In the genomic region with DNA sequence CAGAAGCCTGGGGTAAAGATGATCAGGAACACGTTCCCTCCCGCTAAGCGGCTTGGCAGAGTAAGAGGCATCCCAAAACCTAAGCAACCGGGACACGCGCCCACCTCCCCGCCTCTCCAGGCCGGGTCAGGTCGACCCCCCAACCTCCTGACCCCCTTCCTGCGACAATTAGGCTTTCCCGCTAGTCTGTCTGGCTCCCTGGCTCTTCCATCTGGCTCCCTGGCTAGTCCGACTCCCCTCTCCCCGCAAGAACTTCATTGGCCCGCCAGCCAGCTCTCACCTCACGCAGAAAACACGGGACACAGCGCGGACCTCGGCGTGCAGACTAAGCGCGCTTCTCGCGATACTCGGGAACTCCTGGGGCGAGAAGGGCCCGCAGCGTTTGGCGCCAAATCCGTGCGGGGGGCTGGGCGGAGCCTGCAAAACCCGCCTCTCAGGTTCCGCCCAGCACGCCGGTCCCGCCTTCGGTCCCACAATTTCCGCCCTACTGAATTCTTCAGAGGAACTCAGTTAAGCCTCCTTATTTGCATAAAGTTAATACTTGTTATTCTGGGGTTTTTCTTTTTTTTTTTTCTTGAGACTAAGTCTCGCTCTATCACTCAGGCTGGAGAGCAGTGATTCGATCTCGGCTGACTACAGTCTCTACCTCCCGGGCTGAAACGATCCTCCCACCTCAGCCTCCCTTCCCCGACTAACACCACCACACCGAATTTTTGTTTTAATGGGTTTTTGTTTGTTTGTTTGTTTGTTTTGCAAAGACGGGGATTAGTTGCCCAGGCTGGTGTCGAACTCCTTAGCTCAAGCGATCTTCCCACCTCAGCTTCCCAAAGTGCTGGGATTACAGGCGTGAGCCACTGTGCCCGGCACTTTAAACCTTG, we compare ENCODE assay signal across 8 cellular contexts. TPM values are rescaled to one million over a fixed set of nuclear protein-coding genes. Genes with fewer than 3 reads are reported as not detected.
DNase-seq lines count a peak whose midpoint lies in the region; ATAC-seq and TF ChIP-seq lines count a peak whose summit lies in the region.

A gene with protein sequence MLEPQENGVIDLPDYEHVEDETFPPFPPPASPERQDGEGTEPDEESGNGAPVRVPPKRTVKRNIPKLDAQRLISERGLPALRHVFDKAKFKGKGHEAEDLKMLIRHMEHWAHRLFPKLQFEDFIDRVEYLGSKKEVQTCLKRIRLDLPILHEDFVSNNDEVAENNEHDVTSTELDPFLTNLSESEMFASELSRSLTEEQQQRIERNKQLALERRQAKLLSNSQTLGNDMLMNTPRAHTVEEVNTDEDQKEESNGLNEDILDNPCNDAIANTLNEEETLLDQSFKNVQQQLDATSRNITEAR (minus strand): TSS at position 327 of the 878 bp plus-strand sequence. CDS start 3,738 bp downstream, outside the sequence.

- H3K36me3 ChIP-seq in heart right ventricle (peaks cover 0 to 15% (median 0%) of the 10 kb centered on the region in 9 donors), upper lobe of left lung (peaks cover 0 to 9% (median 3%) of the 10 kb centered on the region in 4 donors)

- H3K9me3 ChIP-seq in heart right ventricle (no peaks in the 10 kb centered on the region), upper lobe of left lung (no peaks in the 10 kb centered on the region)

- no peak for TF ChIP-seq CTCF in heart right ventricle (IDR thresholded peaks at IDR 0.05)
- no peak for TF ChIP-seq CTCF in upper lobe of left lung (IDR thresholded peaks at IDR 0.05)

- WGBS in heart right ventricle, 2 donors, result 7% methylated on average over 51 of the region's 51 CpGs
- WGBS in upper lobe of left lung, 2 donors, result 10 to 12% methylated on average over 35 to 51 of the region's 51 CpGs

- H3K27ac ChIP-seq in heart right ventricle, result peak within 1 kb of the TSS in 9 of 10 donors; percentile 30 to 87 (median 61)
- peak within 1 kb of the TSS; percentile 55 to 82 (median 75) for H3K27ac ChIP-seq in upper lobe of left lung

- ATAC-seq in HG02884 (IDR thresholded peaks at IDR 0.05; ENCODE audit: unreplicated experiment), result peak; percentile 83
- peak; percentile 98 to 100 (median 99) for ATAC-seq in heart right ventricle
- ATAC-seq in upper lobe of left lung (ENCODE audit: low FRiP score in 2 of 2), result peak; percentile 98 to 100

- no peak for TF ChIP-seq EP300 in upper lobe of left lung (IDR thresholded peaks at IDR 0.05)

- intact Hi-C loops in heart right ventricle (cut with DNase I), result loop anchor here in 3 of 10 donors (1.0 to 10.0 kb wide), 2 partner anchors 30 to 138 kb away; a partner anchor contains a TSS
- intact Hi-C loops in posterior cingulate gyrus (cut with DNase I), result no loop called here

- DNase-seq in NCI-H146 treated with DMSO at 0.1 percent for 48 hours (lab: John Stamatoyannopoulos, UW; ENCODE audit: unreplicated experiment) (peak; percentile 72), T-helper 1 cell (peak; percentile 95 to 98 (median 97)), amniotic epithelial cell (ENCODE audit: low read depth) (peak; percentile 93), heart right ventricle (peak; percentile 95 to 97), posterior cingulate gyrus (peak; percentile 80 to 99 (median 92)), upper lobe of left lung (peak; percentile 97 to 98)

- peaks cover 0 to 14% (median 5%) of the 10 kb centered on the region in 9 donors for H3K4me1 ChIP-seq in heart right ventricle
- H3K4me1 ChIP-seq in upper lobe of left lung, result peaks cover 0 to 17% (median 4%) of the 10 kb centered on the region in 4 donors

- H3K4me3 ChIP-seq in heart right ventricle (peak within 1 kb of the TSS; percentile 47 to 76 (median 59)), upper lobe of left lung (peak within 1 kb of the TSS; percentile 56 to 83 (median 64))

- TF ChIP-seq POLR2A in GM15510 (IDR thresholded peaks at IDR 0.05; ENCODE audit: borderline replicate concordance, extremely low read depth, insufficient read length) (peak; percentile 86), upper lobe of left lung (IDR thresholded peaks at IDR 0.05) (peak in 1 of 4 donors; percentile 63)

- H3K27me3 ChIP-seq in heart right ventricle (no peaks in the 10 kb centered on the region), upper lobe of left lung (no peaks in the 10 kb centered on the region)

RNA-seq across cellular contexts. Expression of the gene that starts here (rescaled TPM):
- 1 to 10 TPM; 2.4 to 5.4 (median 3.4) TPM for total RNA-seq in heart right ventricle
- polyA plus RNA-seq in heart right ventricle, result 1 to 10 TPM; 2.9 to 4.5 TPM
- 10 to 100 TPM in 1 of 6 donors, 1 to 10 TPM in 5; 1.2 to 10.8 (median 5.7) TPM for total RNA-seq in upper lobe of left lung

Comparison
In these comparisons a context has a peak if more than half of its experiments do, and no peak if none do; other contexts are left out.
1. Peak in every context shown above with its lines: DNase-seq, ATAC-seq, H3K4me3 ChIP-seq and H3K27ac ChIP-seq.